1 cellular context compared by ENCODE assay signal in genomic region chr1:1616045-1616821, GRCh38.
TF ChIP-seq lines count a peak whose summit lies in the region.

No MANE protein-coding gene starts in this region.

TF ChIP-seq in K562, 482 proteins besides CTCF, POLR2A, EP300 and RAD21 (continues in another document):
- TF ChIP-seq ZNF324 (CRISPR knock-in tag; IDR thresholded peaks at IDR 0.05): no peak
- no peak for TF ChIP-seq XRCC3 (IDR thresholded peaks at IDR 0.05)
- no peak for TF ChIP-seq ZNF121 (CRISPR knock-in tag; conservative IDR thresholded peaks at IDR 0.05)
- no peak for TF ChIP-seq POLR3A (IDR thresholded peaks at IDR 0.05; ENCODE audit: borderline replicate concordance, extremely low read depth, insufficient read depth, insufficient read length)
- no peak for TF ChIP-seq ZNF134 (CRISPR knock-in tag; conservative IDR thresholded peaks at IDR 0.05)
- no peak for TF ChIP-seq ZNF449 (CRISPR knock-in tag; IDR thresholded peaks at IDR 0.05)
- no peak for TF ChIP-seq CSDE1 (IDR thresholded peaks at IDR 0.05)
- no peak for TF ChIP-seq TCF15 (CRISPR knock-in tag; IDR thresholded peaks at IDR 0.05)
- TF ChIP-seq ZBTB8A (IDR thresholded peaks at IDR 0.05; ENCODE audit: partially characterized antibody): no peak
- TF ChIP-seq ZNF217 (CRISPR knock-in tag; IDR thresholded peaks at IDR 0.05): no peak
- peak in 1 of 3 experiments; percentile 1; a peak in 1 of 6 replicates for TF ChIP-seq ZBTB11 (CRISPR knock-in tag; IDR thresholded peaks at IDR 0.05)
- TF ChIP-seq GATAD2A (IDR thresholded peaks at IDR 0.05): 0 out of 2 replicates have a peak, but pooled peaks have one; percentile 15
- no peak for TF ChIP-seq JUNB (CRISPR knock-in tag; conservative IDR thresholded peaks at IDR 0.05)
- TF ChIP-seq ZNF174 (CRISPR knock-in tag; IDR thresholded peaks at IDR 0.05): no peak
- no peak for TF ChIP-seq ZNF384 (IDR thresholded peaks at IDR 0.05; ENCODE audit: low read depth, low read length)
- no peak for TF ChIP-seq ZNF695 (CRISPR knock-in tag; IDR thresholded peaks at IDR 0.05)
- TF ChIP-seq BRD9 (IDR thresholded peaks at IDR 0.05; ENCODE audit: low read depth, partially characterized antibody): no peak
- peak; percentile 94; the same call in 1 of the 2 replicates for TF ChIP-seq KAT7 (CRISPR knock-in tag; IDR thresholded peaks at IDR 0.05; ENCODE audit: borderline replicate concordance)
- TF ChIP-seq PRPF4 (IDR thresholded peaks at IDR 0.05; ENCODE audit: insufficient read depth, low read depth, low read length, poor library complexity, severe bottlenecking): no peak
- TF ChIP-seq CAMTA2 (CRISPR knock-in tag; conservative IDR thresholded peaks at IDR 0.05): no peak
- TF ChIP-seq ZNF436 (CRISPR knock-in tag; IDR thresholded peaks at IDR 0.05): no peak
- no peak for TF ChIP-seq PATZ1 (CRISPR knock-in tag; IDR thresholded peaks at IDR 0.05; ENCODE audit: borderline replicate concordance)
- TF ChIP-seq FOXK2 (conservative IDR thresholded peaks at IDR 0.05 in 1 of 2, IDR thresholded peaks at IDR 0.05 in 1 of 2; ENCODE audit: low read depth in 2 of 2): no peak
- no peak for TF ChIP-seq ZNF175 (CRISPR knock-in tag; IDR thresholded peaks at IDR 0.05; ENCODE audit: low read depth)
- no peak for TF ChIP-seq DNMT1 (IDR thresholded peaks at IDR 0.05)
- TF ChIP-seq ZKSCAN3 (CRISPR knock-in tag; IDR thresholded peaks at IDR 0.05): no peak
- no peak for TF ChIP-seq ETS1 (conservative IDR thresholded peaks at IDR 0.05; ENCODE audit: control insufficient read depth, low read depth, low read length)
- no peak for TF ChIP-seq ZNF140 (CRISPR knock-in tag; IDR thresholded peaks at IDR 0.05)
- TF ChIP-seq CBX3 (IDR thresholded peaks at IDR 0.05; ENCODE audit: borderline replicate concordance in 1 of 2, low read length in 2 of 2): no peak
- TF ChIP-seq ZZZ3 (IDR thresholded peaks at IDR 0.05): no peak
- no peak for TF ChIP-seq ZNF507 (tag; conservative IDR thresholded peaks at IDR 0.05)
- no peak for TF ChIP-seq GABPA (tag; conservative IDR thresholded peaks at IDR 0.05; ENCODE audit: low read depth)
- no peak for TF ChIP-seq ZNF318 (IDR thresholded peaks at IDR 0.05; ENCODE audit: borderline replicate concordance in 1 of 2, low read depth in 1 of 2)
- TF ChIP-seq NCOA4 (IDR thresholded peaks at IDR 0.05; ENCODE audit: partially characterized antibody): no peak
- peak in 1 of 2 experiments; percentile 2; a peak in 2 of 4 replicates for TF ChIP-seq MAZ (CRISPR knock-in tag; conservative IDR thresholded peaks at IDR 0.05 in 1 of 2, IDR thresholded peaks at IDR 0.05 in 1 of 2)
- no peak for TF ChIP-seq GABPB2 (CRISPR knock-in tag; conservative IDR thresholded peaks at IDR 0.05)
- no peak for TF ChIP-seq TSC22D4 (tag; IDR thresholded peaks at IDR 0.05)
- TF ChIP-seq SAFB (IDR thresholded peaks at IDR 0.05; ENCODE audit: borderline replicate concordance, low read depth, low read length): 0 out of 2 replicates have a peak, but pooled peaks have one; percentile 36
- TF ChIP-seq ESRRA (IDR thresholded peaks at IDR 0.05; ENCODE audit: borderline replicate concordance, low read depth): no peak
- TF ChIP-seq YBX1 (IDR thresholded peaks at IDR 0.05): no peak
- TF ChIP-seq GATAD2B (IDR thresholded peaks at IDR 0.05; ENCODE audit: borderline replicate concordance): 0 out of 2 replicates have a peak, but pooled peaks have one; percentile 51
- TF ChIP-seq ELF1 (tag; IDR thresholded peaks at IDR 0.05): no peak
- no peak for TF ChIP-seq C11orf30 (IDR thresholded peaks at IDR 0.05; ENCODE audit: low read depth)
- TF ChIP-seq NFE2 (IDR thresholded peaks at IDR 0.05; ENCODE audit: low read depth): no peak
- TF ChIP-seq NFXL1 (CRISPR knock-in tag; IDR thresholded peaks at IDR 0.05): no peak
- TF ChIP-seq CREBBP (IDR thresholded peaks at IDR 0.05; ENCODE audit: low read depth, low read length): no peak
- no peak for TF ChIP-seq ZNF785 (CRISPR knock-in tag; IDR thresholded peaks at IDR 0.05)
- no peak for TF ChIP-seq PHF21A (IDR thresholded peaks at IDR 0.05; ENCODE audit: borderline replicate concordance, low read depth)
- TF ChIP-seq ZNF282 (CRISPR knock-in tag; IDR thresholded peaks at IDR 0.05): peak; percentile 68; the same call in 1 of the 2 replicates
- no peak for TF ChIP-seq E2F6 (IDR thresholded peaks at IDR 0.05; ENCODE audit: borderline replicate concordance in 1 of 2, extremely low read depth in 1 of 2, insufficient read depth in 1 of 2, insufficient read length in 1 of 2, low read depth in 1 of 2, low read length in 1 of 2, poor library complexity in 1 of 2, severe bottlenecking in 1 of 2)
- no peak for TF ChIP-seq RBM15 (IDR thresholded peaks at IDR 0.05; ENCODE audit: insufficient read depth, low read length)
- TF ChIP-seq CXXC5 (CRISPR knock-in tag; IDR thresholded peaks at IDR 0.05): peak; percentile 50; the same call in 1 of the 2 replicates
- TF ChIP-seq ZNF780A (CRISPR knock-in tag; IDR thresholded peaks at IDR 0.05): no peak
- TF ChIP-seq ZNF184 (CRISPR knock-in tag; IDR thresholded peaks at IDR 0.05): no peak
